Comparison of ENCODE assay signal across 16 cellular contexts in genomic region chr2:83365476-83365875, GRCh38.
A peak's percentile ranks its signal among the peaks of the same experiment; 100 is the strongest.
DNase-seq lines count a peak whose midpoint lies in the region; ATAC-seq, FAIRE-seq and TF ChIP-seq lines count a peak whose summit lies in the region.
"Had no signal": no experiment of that assay in that cellular context is flagged by ENCODE, and none has a peak within 500 bp of the region (broad histone marks: within the 10 kb centered on the region; RNA-seq: fewer than 3 reads in every experiment).

No MANE protein-coding gene starts in this region.

- peak; percentile 36 for DNase-seq in EH (ENCODE audit: low read depth)
- DNase-seq in H54 (ENCODE audit: insufficient read length, low spot score) = no peak
- DNase-seq in fibroblast of villous mesenchyme (ENCODE audit: low read depth) = peak; percentile 15
- no peak for DNase-seq in islet precursor cell
- DNase-seq: BE2C; CD4-positive, alpha-beta memory T cell; DMS79; GDM1; IMR-90; KG1 had no signal

- TF ChIP-seq CTCF in fibroblast of villous mesenchyme (IDR thresholded peaks at IDR 0.05; ENCODE audit: insufficient read depth, low read depth, low read length) = no peak

- no peak overlapping the region for H3K4me3 ChIP-seq in fibroblast of villous mesenchyme (ENCODE audit: low read depth, low read length)
- H3K4me3 ChIP-seq: GM12878 had no signal

- no peak for ATAC-seq in HG02840 (IDR thresholded peaks at IDR 0.05; ENCODE audit: low FRiP score, unreplicated experiment)
- no peak for ATAC-seq in GM21423 (IDR thresholded peaks at IDR 0.05; ENCODE audit: unreplicated experiment)
- no peak for ATAC-seq in GM19035 (IDR thresholded peaks at IDR 0.05; ENCODE audit: unreplicated experiment)
- ATAC-seq: GM12878, HCT116 had no signal

- no peak for TF ChIP-seq POLR2A in H54 (IDR thresholded peaks at IDR 0.05; ENCODE audit: low read depth, low read length)

- peak; percentile 30 for FAIRE-seq in H54 (lab: Jason Lieb, UNC)
- FAIRE-seq: GM12878, GM18507 had no signal

Comparison
In these comparisons a context has a peak if more than half of its experiments do, and no peak if none do; other contexts are left out.
1. DNase-seq: peak in EH (single experiment) and fibroblast of villous mesenchyme (single experiment); none in H54 (single experiment) and islet precursor cell (single experiment).